In genomic region chr3:141487419-141488345, GRCh38 we compare ENCODE assay signal across 1 cellular context.
TF ChIP-seq lines count a peak whose summit lies in the region.

No MANE protein-coding gene starts in this region.

TF ChIP-seq in H1, 55 proteins besides CTCF, POLR2A, EP300 and RAD21 (continued from another document):
- TF ChIP-seq, protein P1, sequence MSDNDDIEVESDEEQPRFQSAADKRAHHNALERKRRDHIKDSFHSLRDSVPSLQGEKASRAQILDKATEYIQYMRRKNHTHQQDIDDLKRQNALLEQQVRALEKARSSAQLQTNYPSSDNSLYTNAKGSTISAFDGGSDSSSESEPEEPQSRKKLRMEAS (IDR thresholded peaks at IDR 0.05): no peak
- TF ChIP-seq, protein P2, sequence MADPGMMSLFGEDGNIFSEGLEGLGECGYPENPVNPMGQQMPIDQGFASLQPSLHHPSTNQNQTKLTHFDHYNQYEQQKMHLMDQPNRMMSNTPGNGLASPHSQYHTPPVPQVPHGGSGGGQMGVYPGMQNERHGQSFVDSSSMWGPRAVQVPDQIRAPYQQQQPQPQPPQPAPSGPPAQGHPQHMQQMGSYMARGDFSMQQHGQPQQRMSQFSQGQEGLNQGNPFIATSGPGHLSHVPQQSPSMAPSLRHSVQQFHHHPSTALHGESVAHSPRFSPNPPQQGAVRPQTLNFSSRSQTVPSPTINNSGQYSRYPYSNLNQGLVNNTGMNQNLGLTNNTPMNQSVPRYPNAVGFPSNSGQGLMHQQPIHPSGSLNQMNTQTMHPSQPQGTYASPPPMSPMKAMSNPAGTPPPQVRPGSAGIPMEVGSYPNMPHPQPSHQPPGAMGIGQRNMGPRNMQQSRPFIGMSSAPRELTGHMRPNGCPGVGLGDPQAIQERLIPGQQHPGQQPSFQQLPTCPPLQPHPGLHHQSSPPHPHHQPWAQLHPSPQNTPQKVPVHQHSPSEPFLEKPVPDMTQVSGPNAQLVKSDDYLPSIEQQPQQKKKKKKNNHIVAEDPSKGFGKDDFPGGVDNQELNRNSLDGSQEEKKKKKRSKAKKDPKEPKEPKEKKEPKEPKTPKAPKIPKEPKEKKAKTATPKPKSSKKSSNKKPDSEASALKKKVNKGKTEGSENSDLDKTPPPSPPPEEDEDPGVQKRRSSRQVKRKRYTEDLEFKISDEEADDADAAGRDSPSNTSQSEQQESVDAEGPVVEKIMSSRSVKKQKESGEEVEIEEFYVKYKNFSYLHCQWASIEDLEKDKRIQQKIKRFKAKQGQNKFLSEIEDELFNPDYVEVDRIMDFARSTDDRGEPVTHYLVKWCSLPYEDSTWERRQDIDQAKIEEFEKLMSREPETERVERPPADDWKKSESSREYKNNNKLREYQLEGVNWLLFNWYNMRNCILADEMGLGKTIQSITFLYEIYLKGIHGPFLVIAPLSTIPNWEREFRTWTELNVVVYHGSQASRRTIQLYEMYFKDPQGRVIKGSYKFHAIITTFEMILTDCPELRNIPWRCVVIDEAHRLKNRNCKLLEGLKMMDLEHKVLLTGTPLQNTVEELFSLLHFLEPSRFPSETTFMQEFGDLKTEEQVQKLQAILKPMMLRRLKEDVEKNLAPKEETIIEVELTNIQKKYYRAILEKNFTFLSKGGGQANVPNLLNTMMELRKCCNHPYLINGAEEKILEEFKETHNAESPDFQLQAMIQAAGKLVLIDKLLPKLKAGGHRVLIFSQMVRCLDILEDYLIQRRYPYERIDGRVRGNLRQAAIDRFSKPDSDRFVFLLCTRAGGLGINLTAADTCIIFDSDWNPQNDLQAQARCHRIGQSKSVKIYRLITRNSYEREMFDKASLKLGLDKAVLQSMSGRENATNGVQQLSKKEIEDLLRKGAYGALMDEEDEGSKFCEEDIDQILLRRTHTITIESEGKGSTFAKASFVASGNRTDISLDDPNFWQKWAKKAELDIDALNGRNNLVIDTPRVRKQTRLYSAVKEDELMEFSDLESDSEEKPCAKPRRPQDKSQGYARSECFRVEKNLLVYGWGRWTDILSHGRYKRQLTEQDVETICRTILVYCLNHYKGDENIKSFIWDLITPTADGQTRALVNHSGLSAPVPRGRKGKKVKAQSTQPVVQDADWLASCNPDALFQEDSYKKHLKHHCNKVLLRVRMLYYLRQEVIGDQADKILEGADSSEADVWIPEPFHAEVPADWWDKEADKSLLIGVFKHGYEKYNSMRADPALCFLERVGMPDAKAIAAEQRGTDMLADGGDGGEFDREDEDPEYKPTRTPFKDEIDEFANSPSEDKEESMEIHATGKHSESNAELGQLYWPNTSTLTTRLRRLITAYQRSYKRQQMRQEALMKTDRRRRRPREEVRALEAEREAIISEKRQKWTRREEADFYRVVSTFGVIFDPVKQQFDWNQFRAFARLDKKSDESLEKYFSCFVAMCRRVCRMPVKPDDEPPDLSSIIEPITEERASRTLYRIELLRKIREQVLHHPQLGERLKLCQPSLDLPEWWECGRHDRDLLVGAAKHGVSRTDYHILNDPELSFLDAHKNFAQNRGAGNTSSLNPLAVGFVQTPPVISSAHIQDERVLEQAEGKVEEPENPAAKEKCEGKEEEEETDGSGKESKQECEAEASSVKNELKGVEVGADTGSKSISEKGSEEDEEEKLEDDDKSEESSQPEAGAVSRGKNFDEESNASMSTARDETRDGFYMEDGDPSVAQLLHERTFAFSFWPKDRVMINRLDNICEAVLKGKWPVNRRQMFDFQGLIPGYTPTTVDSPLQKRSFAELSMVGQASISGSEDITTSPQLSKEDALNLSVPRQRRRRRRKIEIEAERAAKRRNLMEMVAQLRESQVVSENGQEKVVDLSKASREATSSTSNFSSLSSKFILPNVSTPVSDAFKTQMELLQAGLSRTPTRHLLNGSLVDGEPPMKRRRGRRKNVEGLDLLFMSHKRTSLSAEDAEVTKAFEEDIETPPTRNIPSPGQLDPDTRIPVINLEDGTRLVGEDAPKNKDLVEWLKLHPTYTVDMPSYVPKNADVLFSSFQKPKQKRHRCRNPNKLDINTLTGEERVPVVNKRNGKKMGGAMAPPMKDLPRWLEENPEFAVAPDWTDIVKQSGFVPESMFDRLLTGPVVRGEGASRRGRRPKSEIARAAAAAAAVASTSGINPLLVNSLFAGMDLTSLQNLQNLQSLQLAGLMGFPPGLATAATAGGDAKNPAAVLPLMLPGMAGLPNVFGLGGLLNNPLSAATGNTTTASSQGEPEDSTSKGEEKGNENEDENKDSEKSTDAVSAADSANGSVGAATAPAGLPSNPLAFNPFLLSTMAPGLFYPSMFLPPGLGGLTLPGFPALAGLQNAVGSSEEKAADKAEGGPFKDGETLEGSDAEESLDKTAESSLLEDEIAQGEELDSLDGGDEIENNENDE (IDR thresholded peaks at IDR 0.05; ENCODE audit: insufficient replicate concordance, low read length): no peak
- no peak for TF ChIP-seq ZNF274 (IDR thresholded peaks at IDR 0.05; ENCODE audit: borderline replicate concordance, extremely low read depth, low read length)
- TF ChIP-seq RFX5 (IDR thresholded peaks at IDR 0.05; ENCODE audit: borderline replicate concordance, low read depth, low read length): no peak
- TF ChIP-seq POLR2AphosphoS5 (IDR thresholded peaks at IDR 0.05; ENCODE audit: low read depth, low read length): no peak
- no peak for TF ChIP-seq HDAC6 (IDR thresholded peaks at IDR 0.05; ENCODE audit: low read depth, low read length)
- TF ChIP-seq ATF2 (IDR thresholded peaks at IDR 0.05; ENCODE audit: low read length): no peak
- no peak for TF ChIP-seq RBBP5 (IDR thresholded peaks at IDR 0.05; ENCODE audit: borderline replicate concordance, low read depth, low read length)
- no peak for TF ChIP-seq TCF12 (IDR thresholded peaks at IDR 0.05; ENCODE audit: low read depth, low read length)
- no peak for TF ChIP-seq TAF7 (optimal IDR thresholded peaks at IDR 0.05; ENCODE audit: borderline replicate concordance, low read depth, low read length)
- peak in 1 of 2 experiments; percentile 41; a peak in 1 of 4 replicates for TF ChIP-seq SIN3A (conservative IDR thresholded peaks at IDR 0.05 in 1 of 2, IDR thresholded peaks at IDR 0.05 in 1 of 2; ENCODE audit: low read depth in 1 of 2, low read length in 2 of 2)
- peak; percentile 94 for TF ChIP-seq ASH2L (IDR thresholded peaks at IDR 0.05; ENCODE audit: low read length)
- TF ChIP-seq CEBPB (IDR thresholded peaks at IDR 0.05; ENCODE audit: low read depth, low read length): no peak
- TF ChIP-seq MAFK (IDR thresholded peaks at IDR 0.05; ENCODE audit: low read depth, low read length): no peak
- TF ChIP-seq YY1 (IDR thresholded peaks at IDR 0.05; ENCODE audit: low read depth, low read length): no peak
- TF ChIP-seq TBP (IDR thresholded peaks at IDR 0.05; ENCODE audit: low read depth, low read length): peak; percentile 46; the same call in 1 of the 2 replicates
- TF ChIP-seq CHD2 (IDR thresholded peaks at IDR 0.05; ENCODE audit: low read length): no peak
- TF ChIP-seq KDM4A (IDR thresholded peaks at IDR 0.05; ENCODE audit: low read depth, low read length, severe bottlenecking): peak; percentile 59
- TF ChIP-seq SUZ12 (IDR thresholded peaks at IDR 0.05; ENCODE audit: low read length): no peak
- TF ChIP-seq HDAC2 (IDR thresholded peaks at IDR 0.05; ENCODE audit: borderline replicate concordance in 1 of 2, low read depth in 2 of 2, low read length in 2 of 2): no peak
- no peak for TF ChIP-seq SP1 (IDR thresholded peaks at IDR 0.05; ENCODE audit: low read depth, low read length)
- no peak for TF ChIP-seq CHD1 (IDR thresholded peaks at IDR 0.05; ENCODE audit: low read depth, low read length)
- TF ChIP-seq SP4 (IDR thresholded peaks at IDR 0.05; ENCODE audit: low read length): no peak
- TF ChIP-seq NRF1 (IDR thresholded peaks at IDR 0.05; ENCODE audit: low read depth, low read length): no peak
- no peak for TF ChIP-seq RNF2 (IDR thresholded peaks at IDR 0.05; ENCODE audit: borderline replicate concordance, low read depth, low read length, missing control alignments, poor library complexity, severe bottlenecking)
- no peak for TF ChIP-seq EZH2 (IDR thresholded peaks at IDR 0.05; ENCODE audit: low read depth, low read length, severe bottlenecking)
- TF ChIP-seq, protein P3, sequence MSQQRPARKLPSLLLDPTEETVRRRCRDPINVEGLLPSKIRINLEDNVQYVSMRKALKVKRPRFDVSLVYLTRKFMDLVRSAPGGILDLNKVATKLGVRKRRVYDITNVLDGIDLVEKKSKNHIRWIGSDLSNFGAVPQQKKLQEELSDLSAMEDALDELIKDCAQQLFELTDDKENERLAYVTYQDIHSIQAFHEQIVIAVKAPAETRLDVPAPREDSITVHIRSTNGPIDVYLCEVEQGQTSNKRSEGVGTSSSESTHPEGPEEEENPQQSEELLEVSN (IDR thresholded peaks at IDR 0.05): no peak
- no peak for TF ChIP-seq GTF2F1 (IDR thresholded peaks at IDR 0.05; ENCODE audit: borderline replicate concordance, low read depth, low read length)
- no peak for TF ChIP-seq CBX8 (IDR thresholded peaks at IDR 0.05; ENCODE audit: borderline replicate concordance, low read depth, low read length)
- peak; percentile 69; the same call in 1 of the 2 replicates for TF ChIP-seq EGR1 (IDR thresholded peaks at IDR 0.05; ENCODE audit: borderline replicate concordance, low read depth, low read length)
